Comparison of ENCODE assay signal across 19 cellular contexts in genomic region chr1:225888898-225889690, GRCh38. TPM values are rescaled to one million over a fixed set of nuclear protein-coding genes. Genes with fewer than 3 reads are reported as not detected.
DNase-seq lines count a peak whose midpoint lies in the region; ATAC-seq, FAIRE-seq and TF ChIP-seq lines count a peak whose summit lies in the region.
"Had no signal": no experiment of that assay in that cellular context is flagged by ENCODE, and none has a peak within 500 bp of the region (broad histone marks: within the 10 kb centered on the region; RNA-seq: fewer than 3 reads in every experiment).

A gene with protein sequence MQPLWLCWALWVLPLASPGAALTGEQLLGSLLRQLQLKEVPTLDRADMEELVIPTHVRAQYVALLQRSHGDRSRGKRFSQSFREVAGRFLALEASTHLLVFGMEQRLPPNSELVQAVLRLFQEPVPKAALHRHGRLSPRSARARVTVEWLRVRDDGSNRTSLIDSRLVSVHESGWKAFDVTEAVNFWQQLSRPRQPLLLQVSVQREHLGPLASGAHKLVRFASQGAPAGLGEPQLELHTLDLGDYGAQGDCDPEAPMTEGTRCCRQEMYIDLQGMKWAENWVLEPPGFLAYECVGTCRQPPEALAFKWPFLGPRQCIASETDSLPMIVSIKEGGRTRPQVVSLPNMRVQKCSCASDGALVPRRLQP (minus strand): TSS chr1:225889146. CDS start chr1:225889066, 80 bp downstream.

- H3K4me3 ChIP-seq in H7 (ENCODE audit: insufficient read depth, low read depth, low read length) (peak within 1 kb of the TSS; percentile 99), astrocyte (ENCODE audit: insufficient read depth, low read depth, low read length) (no peak within 1 kb of the TSS), rectal smooth muscle tissue (ENCODE audit: low read length) (peak within 1 kb of the TSS; percentile 47)
- H3K4me3 ChIP-seq: uterus had no signal

- no peaks in the 10 kb centered on the region for H4K20me1 ChIP-seq in astrocyte (ENCODE audit: insufficient read depth, low read length)

- H3K9ac ChIP-seq in astrocyte (ENCODE audit: low read length), result no peak within 1 kb of the TSS
- no peak within 1 kb of the TSS for H3K9ac ChIP-seq in rectal smooth muscle tissue (ENCODE audit: low read length)

- H3K27ac Mint-ChIP-seq in astrocyte (ENCODE audit: unreplicated experiment), result peak within 1 kb of the TSS; percentile 62
- H3K27ac Mint-ChIP-seq in activated T-cell treated with anti-CD3 and anti-CD28 coated beads, Interleukin-2, amount 50 U/mL, for 72 hours, result no peak within 1 kb of the TSS

- no peaks in the 10 kb centered on the region for H3K4me1 ChIP-seq in astrocyte (ENCODE audit: insufficient read depth, low read length)
- no peaks in the 10 kb centered on the region for H3K4me1 ChIP-seq in rectal smooth muscle tissue (ENCODE audit: control insufficient read depth, insufficient read depth, low read length)
- H3K4me1 ChIP-seq: uterus had no signal

- H3K27me3 ChIP-seq in H7 (ENCODE audit: control insufficient read depth, insufficient read depth, low read length) (no peaks in the 10 kb centered on the region), astrocyte (ENCODE audit: insufficient read depth, low read length) (no peaks in the 10 kb centered on the region), rectal smooth muscle tissue (ENCODE audit: control insufficient read depth, insufficient read depth, low read length) (no peaks in the 10 kb centered on the region)
- H3K27me3 ChIP-seq: uterus had no signal

- no peak within 1 kb of the TSS for H3K4me2 ChIP-seq in astrocyte (ENCODE audit: low read length)

- no peak for TF ChIP-seq CTCF in astrocyte (IDR thresholded peaks at IDR 0.05; ENCODE audit: insufficient read depth, low read depth, low read length)

- DNase-seq in H7 (peak; percentile 68), astrocyte (ENCODE audit: low read depth) (no peak), left colon (peak; percentile 74 to 85)
- DNase-seq in activated T-cell treated with anti-CD3 and anti-CD28 coated beads, Interleukin-2, amount 50 U/mL, for 72 hours, result no peak
- DNase-seq: activated T-cell treated with anti-CD3 and anti-CD28 coated beads for 4 hours; CD4-positive, alpha-beta memory T cell; hypothalamus; Karpas-422; NCI-H1436; stimulated activated CD4-positive, alpha-beta T cell treated with anti-CD3 and anti-CD28 coated beads, Interleukin-1b, Interleukin-23, amount 100 ng/mL, for 48 hours; uterus had no signal

- ATAC-seq in left colon (peak; percentile 54), HG03457 (IDR thresholded peaks at IDR 0.05; ENCODE audit: unreplicated experiment) (no peak), GM18498 (IDR thresholded peaks at IDR 0.05; ENCODE audit: unreplicated experiment) (no peak)
- no peak for ATAC-seq in activated T-cell treated with anti-CD3 and anti-CD28 coated beads, Interleukin-2, amount 50 U/mL, for 72 hours (replicated peaks in 1 of 2)
- ATAC-seq: activated CD4-positive, CD25-positive, alpha-beta regulatory T cell treated with anti-CD3 and anti-CD28 coated beads, Interleukin-2, amount 50 U/mL, for 24 hours had no signal

- H3K4me1 Mint-ChIP-seq in astrocyte (ENCODE audit: low read depth, unreplicated experiment), result peaks cover 10% of the 10 kb centered on the region
- H3K4me1 Mint-ChIP-seq in activated T-cell treated with anti-CD3 and anti-CD28 coated beads, Interleukin-2, amount 50 U/mL, for 72 hours (ENCODE audit: low read depth), result peaks cover 5% of the 10 kb centered on the region

- intact Hi-C loops in left colon (cut with DNase I, micrococcal nuclease), result no loop called here

- H3K9me3 ChIP-seq in astrocyte (ENCODE audit: insufficient read depth, low read depth, low read length), result no peaks in the 10 kb centered on the region
- H3K9me3 ChIP-seq: uterus had no signal

- H3K27me3 Mint-ChIP-seq in astrocyte (ENCODE audit: low read depth, unreplicated experiment), result peaks cover 19% of the 10 kb centered on the region
- H3K27me3 Mint-ChIP-seq in activated T-cell treated with anti-CD3 and anti-CD28 coated beads, Interleukin-2, amount 50 U/mL, for 72 hours (ENCODE audit: low read depth), result no peaks in the 10 kb centered on the region
- H3K27me3 Mint-ChIP-seq: CD4-positive, alpha-beta memory T cell had no signal

- H3K79me2 ChIP-seq in astrocyte (ENCODE audit: insufficient read depth, low read length), result no peaks in the 10 kb centered on the region

- H3K27ac ChIP-seq in astrocyte (ENCODE audit: low read depth, low read length) (no peak within 1 kb of the TSS), rectal smooth muscle tissue (ENCODE audit: low read depth, low read length) (no peak within 1 kb of the TSS)
- H3K27ac ChIP-seq: uterus had no signal

- H3K36me3 ChIP-seq in H7 (replicated peaks; ENCODE audit: control insufficient read depth, insufficient read depth, low read length) (peaks cover 11% of the 10 kb centered on the region), astrocyte (ENCODE audit: insufficient read depth, low read length) (no peaks in the 10 kb centered on the region), rectal smooth muscle tissue (ENCODE audit: control insufficient read depth, insufficient read depth, low read length) (no peaks in the 10 kb centered on the region)
- H3K36me3 ChIP-seq: uterus had no signal

- H3K9me3 Mint-ChIP-seq in astrocyte (ENCODE audit: unreplicated experiment), result no peaks in the 10 kb centered on the region
- no peaks in the 10 kb centered on the region for H3K9me3 Mint-ChIP-seq in activated T-cell treated with anti-CD3 and anti-CD28 coated beads, Interleukin-2, amount 50 U/mL, for 72 hours
- H3K9me3 Mint-ChIP-seq: CD4-positive, alpha-beta memory T cell had no signal

- no peak for FAIRE-seq in astrocyte (lab: Jason Lieb, UNC)
- FAIRE-seq: colon had no signal

- H3K36me3 Mint-ChIP-seq in astrocyte (ENCODE audit: low read depth, unreplicated experiment), result peaks cover 2% of the 10 kb centered on the region
- H3K36me3 Mint-ChIP-seq in activated T-cell treated with anti-CD3 and anti-CD28 coated beads, Interleukin-2, amount 50 U/mL, for 72 hours (ENCODE audit: insufficient read depth in 2 of 2), result no peaks in the 10 kb centered on the region
- H3K36me3 Mint-ChIP-seq: CD4-positive, alpha-beta memory T cell had no signal

- H3K4me3 Mint-ChIP-seq in astrocyte (ENCODE audit: unreplicated experiment), result peak within 1 kb of the TSS; percentile 50
- peak within 1 kb of the TSS in 1 of 2 donors; percentile 40 for H3K4me3 Mint-ChIP-seq in activated T-cell treated with anti-CD3 and anti-CD28 coated beads, Interleukin-2, amount 50 U/mL, for 72 hours
- H3K4me3 Mint-ChIP-seq: CD4-positive, alpha-beta memory T cell had no signal

- no peak within 1 kb of the TSS for H2AFZ ChIP-seq in astrocyte (ENCODE audit: low read depth, low read length)

RNA-seq across cellular contexts. Expression of the gene that starts here (rescaled TPM):
- 2,746 and 3,860 TPM in 2 replicates for total RNA-seq in H7 (2014; rRNA removed; shearing (Covaris generic))
- total RNA-seq in astrocyte (4.2 and 11.8 TPM in 2 replicates), left colon (100 to 1,000 TPM; 106 to 385 TPM)
- total RNA-seq in activated T-cell treated with anti-CD3 and anti-CD28 coated beads, Interleukin-2, amount 50 U/mL, for 72 hours, result not detected
- total RNA-seq: mesenteric fat pad; NCI-H460; T-helper 1 cell treated with Interleukin-12 subunit alpha and Interleukin-12 subunit beta and Interleukin-4 antibody, amounts not matched to agents 30 ng/mL and 1 ng/mL, for 36 hours had no signal

Comparison
In these comparisons a context has a peak if more than half of its experiments do, and no peak if none do; other contexts are left out.
1. DNase-seq: peak in H7 (single experiment) and left colon (2 of 2); none in astrocyte (single experiment) and activated T-cell treated with anti-CD3 and anti-CD28 coated beads, Interleukin-2, amount 50 U/mL, for 72 hours (0 of 2).